Comparison of ENCODE assay signal across 12 cellular contexts in the genomic region with DNA sequence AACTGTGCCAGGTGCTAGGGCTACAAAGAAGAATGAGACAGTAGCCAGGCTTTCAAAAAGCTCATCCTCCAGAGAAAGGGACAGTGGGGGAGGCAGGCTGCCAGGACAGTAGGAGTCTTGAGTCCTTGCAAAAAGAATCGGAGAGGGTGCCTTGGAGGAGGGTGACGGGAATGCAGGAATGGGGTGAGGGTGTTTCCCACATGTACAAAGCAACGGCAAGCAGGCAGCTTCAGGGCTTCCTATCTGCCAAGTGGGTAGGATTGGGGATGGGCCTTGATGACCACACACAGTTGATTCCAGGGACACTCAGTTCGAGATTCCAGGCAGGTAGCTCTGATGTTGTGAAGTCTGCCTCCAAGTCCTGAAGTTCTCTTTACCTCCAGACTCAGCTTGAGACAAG. TPM values are rescaled to one million over a fixed set of nuclear protein-coding genes. Genes with fewer than 3 reads are reported as not detected.
DNase-seq lines count a peak whose midpoint lies in the region; ATAC-seq and TF ChIP-seq lines count a peak whose summit lies in the region.
"Had no signal": no experiment of that assay in that cellular context is flagged by ENCODE, and none has a peak within 500 bp of the region (broad histone marks: within the 10 kb centered on the region; RNA-seq: fewer than 3 reads in every experiment).

No MANE protein-coding gene starts in this region.

- peak in 1 of 5 donors; percentile 6 for DNase-seq in CD8-positive, alpha-beta memory T cell
- no peak for DNase-seq in activated T-helper 2 cell treated with anti-CD3 and anti-CD28 coated beads, Interferon-gamma antibody, Interleukin-2, Interleukin-4, amounts not matched to agents 10 μg/mL and 5 μg/mL and 100 μg/mL, durations not matched to agents 14 hours and 24 hours and 36 hours (ENCODE audit: low spot score)
- DNase-seq in natural killer cell treated with Interleukin-12 subunit alpha and Interleukin-12 subunit beta and Interleukin-15 and Interleukin-18, amount 100 ng/mL, for 72 hours (ENCODE audit: low spot score) = no peak
- DNase-seq in NCI-H128 (lab: John Stamatoyannopoulos, UW; ENCODE audit: unreplicated experiment) = no peak
- DNase-seq in retina = no peak
- no peak for DNase-seq in aorta
- DNase-seq: colonic mucosa, foreskin melanocyte, NCI-H1417 treated with DMSO at 0.1 percent for 48 hours, upper lobe of left lung had no signal

- WGBS in aorta, 2 donors = 64 to 69% methylated on average over 4 of the region's 4 CpGs

- H3K79me2 ChIP-seq in KMS-11 (ENCODE audit: insufficient read depth, low read depth) = no peaks in the 10 kb centered on the region

- H3K36me3 Mint-ChIP-seq in CD8-positive, alpha-beta memory T cell = no peaks in the 10 kb centered on the region
- no peaks in the 10 kb centered on the region for H3K36me3 Mint-ChIP-seq in activated T-helper 2 cell treated with anti-CD3 and anti-CD28 coated beads, Interferon-gamma antibody, Interleukin-2, Interleukin-4, amounts not matched to agents 10 μg/mL and 5 μg/mL and 100 μg/mL, durations not matched to agents 14 hours and 24 hours and 36 hours (ENCODE audit: low read depth)
- no peaks in the 10 kb centered on the region for H3K36me3 Mint-ChIP-seq in natural killer cell treated with Interleukin-12 subunit alpha and Interleukin-12 subunit beta and Interleukin-15 and Interleukin-18, amount 100 ng/mL, for 72 hours

- H3K36me3 ChIP-seq in CD8-positive, alpha-beta memory T cell (ENCODE audit: insufficient read depth, low read length) = no peaks in the 10 kb centered on the region
- H3K36me3 ChIP-seq in KMS-11 (ENCODE audit: insufficient read depth) = no peaks in the 10 kb centered on the region
- no peaks in the 10 kb centered on the region for H3K36me3 ChIP-seq in aorta (ENCODE audit: control insufficient read depth in 1 of 2, insufficient read depth in 2 of 2, low read length in 1 of 2)
- H3K36me3 ChIP-seq: colonic mucosa, upper lobe of left lung had no signal

- H3K27ac ChIP-seq in CD8-positive, alpha-beta memory T cell (ENCODE audit: low read depth, low read length) = no peak overlapping the region
- peak overlapping the region; percentile 23; the same call in 1 of the 2 replicates for H3K27ac ChIP-seq in KMS-11
- H3K27ac ChIP-seq in aorta (ENCODE audit: low read depth in 1 of 2, low read length in 2 of 2) = no peak overlapping the region
- H3K27ac ChIP-seq: colonic mucosa, upper lobe of left lung had no signal

- H3K4me3 ChIP-seq in CD8-positive, alpha-beta memory T cell (ENCODE audit: low read length) = peak overlapping the region; percentile 78
- H3K4me3 ChIP-seq in KMS-11 (IDR thresholded peaks at IDR 0.05; ENCODE audit: insufficient read depth, low read depth, low read length) (peak overlapping the region; percentile 42), aorta (ENCODE audit: low read length in 2 of 2) (no peak overlapping the region)

- H3K4me1 Mint-ChIP-seq in CD8-positive, alpha-beta memory T cell = peaks cover 14 to 20% (median 16%) of the 10 kb centered on the region in 3 donors
- H3K4me1 Mint-ChIP-seq in activated T-helper 2 cell treated with anti-CD3 and anti-CD28 coated beads, Interferon-gamma antibody, Interleukin-2, Interleukin-4, amounts not matched to agents 10 μg/mL and 5 μg/mL and 100 μg/mL, durations not matched to agents 14 hours and 24 hours and 36 hours (ENCODE audit: low read depth) = peaks cover 24% of the 10 kb centered on the region
- H3K4me1 Mint-ChIP-seq in natural killer cell treated with Interleukin-12 subunit alpha and Interleukin-12 subunit beta and Interleukin-15 and Interleukin-18, amount 100 ng/mL, for 72 hours (ENCODE audit: low read depth in 2 of 2) = peaks cover 9 to 20% of the 10 kb centered on the region in 2 donors

- no peaks in the 10 kb centered on the region for H3K9me3 Mint-ChIP-seq in CD8-positive, alpha-beta memory T cell
- no peaks in the 10 kb centered on the region for H3K9me3 Mint-ChIP-seq in activated T-helper 2 cell treated with anti-CD3 and anti-CD28 coated beads, Interferon-gamma antibody, Interleukin-2, Interleukin-4, amounts not matched to agents 10 μg/mL and 5 μg/mL and 100 μg/mL, durations not matched to agents 14 hours and 24 hours and 36 hours
- no peaks in the 10 kb centered on the region for H3K9me3 Mint-ChIP-seq in natural killer cell treated with Interleukin-12 subunit alpha and Interleukin-12 subunit beta and Interleukin-15 and Interleukin-18, amount 100 ng/mL, for 72 hours

- POLR2A ChIA-PET in CD8-positive, alpha-beta memory T cell (lab: Charles Lee) = no interaction called here

- CTCF ChIA-PET in CD8-positive, alpha-beta memory T cell (lab: Charles Lee) = interaction anchor here (0.9 to 3.7 kb wide), 14 partner anchors 8 to 1253 kb away, joined by 3 to 40 read pairs (median 5); a partner anchor contains a TSS

- H3K4me2 ChIP-seq in KMS-11 = peak overlapping the region; percentile 96

- H3K27me3 ChIP-seq in CD8-positive, alpha-beta memory T cell (ENCODE audit: insufficient read depth, low read length, poor library complexity, severe bottlenecking) = peaks cover 6% of the 10 kb centered on the region
- H3K27me3 ChIP-seq in KMS-11 (ENCODE audit: insufficient read depth, low read depth) = no peaks in the 10 kb centered on the region
- H3K27me3 ChIP-seq in aorta (ENCODE audit: control insufficient read depth in 1 of 2, insufficient read depth in 2 of 2, low read length in 1 of 2) = no peaks in the 10 kb centered on the region
- H3K27me3 ChIP-seq: colonic mucosa, upper lobe of left lung had no signal

- no peak for ATAC-seq in natural killer cell treated with Interleukin-12 subunit alpha and Interleukin-12 subunit beta and Interleukin-15 and Interleukin-18, amount 100 ng/mL, for 72 hours
- ATAC-seq in aorta (ENCODE audit: low FRiP score) = no peak
- no peak for ATAC-seq in GM19397 (IDR thresholded peaks at IDR 0.05; ENCODE audit: unreplicated experiment)

- intact Hi-C loops in activated T-helper 2 cell treated with anti-CD3 and anti-CD28 coated beads, Interferon-gamma antibody, Interleukin-2, Interleukin-4, amounts not matched to agents 10 μg/mL and 5 μg/mL and 100 μg/mL, durations not matched to agents 14 hours and 24 hours and 36 hours (cut with micrococcal nuclease) = no loop called here
- intact Hi-C loops in aorta (cut with DNase I) = loop anchor here in 1 of 2 donors (5.0 kb wide), 1 partner anchor 187 kb away; a partner anchor contains a TSS

- H3K9ac ChIP-seq in KMS-11 = peak overlapping the region; percentile 24; the same call in 1 of the 2 replicates

- peak overlapping the region in 7 of 8 donors; percentile 21 to 96 (median 92) for H3K27ac Mint-ChIP-seq in CD8-positive, alpha-beta memory T cell
- H3K27ac Mint-ChIP-seq in activated T-helper 2 cell treated with anti-CD3 and anti-CD28 coated beads, Interferon-gamma antibody, Interleukin-2, Interleukin-4, amounts not matched to agents 10 μg/mL and 5 μg/mL and 100 μg/mL, durations not matched to agents 14 hours and 24 hours and 36 hours = peak overlapping the region; percentile 69
- H3K27ac Mint-ChIP-seq in natural killer cell treated with Interleukin-12 subunit alpha and Interleukin-12 subunit beta and Interleukin-15 and Interleukin-18, amount 100 ng/mL, for 72 hours = no peak overlapping the region

- H3K4me1 ChIP-seq in CD8-positive, alpha-beta memory T cell (ENCODE audit: insufficient read depth, low read length) = peaks cover 15% of the 10 kb centered on the region
- H3K4me1 ChIP-seq in KMS-11 (ENCODE audit: low read depth, poor library complexity, severe bottlenecking) (peaks cover 46% of the 10 kb centered on the region), aorta (ENCODE audit: control insufficient read depth in 1 of 2, insufficient read depth in 2 of 2, low read length in 2 of 2) (no peaks in the 10 kb centered on the region)

- no peak for TF ChIP-seq CTCF in KMS-11 (conservative IDR thresholded peaks at IDR 0.05; ENCODE audit: low read depth, low read length)

- peak overlapping the region; percentile 81 to 96 (median 92) for H3K4me3 Mint-ChIP-seq in CD8-positive, alpha-beta memory T cell
- peak overlapping the region; percentile 89 for H3K4me3 Mint-ChIP-seq in activated T-helper 2 cell treated with anti-CD3 and anti-CD28 coated beads, Interferon-gamma antibody, Interleukin-2, Interleukin-4, amounts not matched to agents 10 μg/mL and 5 μg/mL and 100 μg/mL, durations not matched to agents 14 hours and 24 hours and 36 hours (ENCODE audit: low read depth)
- H3K4me3 Mint-ChIP-seq in natural killer cell treated with Interleukin-12 subunit alpha and Interleukin-12 subunit beta and Interleukin-15 and Interleukin-18, amount 100 ng/mL, for 72 hours = peak overlapping the region; percentile 83

- H3K9me3 ChIP-seq in CD8-positive, alpha-beta memory T cell (ENCODE audit: low read length) = no peaks in the 10 kb centered on the region
- H3K9me3 ChIP-seq in aorta (ENCODE audit: control insufficient read depth, low read length) = no peaks in the 10 kb centered on the region
- H3K9me3 ChIP-seq: colonic mucosa, upper lobe of left lung had no signal

- H4K20me1 ChIP-seq in KMS-11 (ENCODE audit: insufficient read depth) = no peaks in the 10 kb centered on the region

- H3K27me3 Mint-ChIP-seq in CD8-positive, alpha-beta memory T cell = peaks cover 3 to 5% of the 10 kb centered on the region in 2 donors
- H3K27me3 Mint-ChIP-seq in activated T-helper 2 cell treated with anti-CD3 and anti-CD28 coated beads, Interferon-gamma antibody, Interleukin-2, Interleukin-4, amounts not matched to agents 10 μg/mL and 5 μg/mL and 100 μg/mL, durations not matched to agents 14 hours and 24 hours and 36 hours (ENCODE audit: low read depth) = no peaks in the 10 kb centered on the region
- peaks cover 47 to 57% of the 10 kb centered on the region in 2 donors for H3K27me3 Mint-ChIP-seq in natural killer cell treated with Interleukin-12 subunit alpha and Interleukin-12 subunit beta and Interleukin-15 and Interleukin-18, amount 100 ng/mL, for 72 hours

- peak overlapping the region; percentile 92 for H2AFZ ChIP-seq in KMS-11 (ENCODE audit: low read depth)

RNA-seq across cellular contexts. Expression of a gene that starts 54.4 kb away (rescaled TPM):
- 1 to 10 TPM; 3.2 to 4.6 TPM for total RNA-seq in CD8-positive, alpha-beta memory T cell
- polyA plus RNA-seq in CD8-positive, alpha-beta memory T cell = 2.5 TPM
- total RNA-seq in activated T-helper 2 cell treated with anti-CD3 and anti-CD28 coated beads, Interferon-gamma antibody, Interleukin-2, Interleukin-4, amounts not matched to agents 10 μg/mL and 5 μg/mL and 100 μg/mL, durations not matched to agents 14 hours and 24 hours and 36 hours = 3.7 and 4.2 TPM in 2 replicates
- 1 to 10 TPM; 1.9 to 4.7 TPM for total RNA-seq in natural killer cell treated with Interleukin-12 subunit alpha and Interleukin-12 subunit beta and Interleukin-15 and Interleukin-18, amount 100 ng/mL, for 72 hours
- 1 to 10 TPM; 3.3 to 5.0 TPM for total RNA-seq in aorta
- polyA plus RNA-seq in aorta = 1 to 10 TPM; 1.3 to 3.8 TPM

RNA-seq across cellular contexts. Expression of a gene that starts 54.6 kb away (rescaled TPM):
- total RNA-seq in CD8-positive, alpha-beta memory T cell = 10 to 100 TPM; 26.7 to 30.5 TPM
- polyA plus RNA-seq in CD8-positive, alpha-beta memory T cell = 4.9 TPM
- total RNA-seq in activated T-helper 2 cell treated with anti-CD3 and anti-CD28 coated beads, Interferon-gamma antibody, Interleukin-2, Interleukin-4, amounts not matched to agents 10 μg/mL and 5 μg/mL and 100 μg/mL, durations not matched to agents 14 hours and 24 hours and 36 hours = 26.5 and 28.9 TPM in 2 replicates
- 10 to 100 TPM; 21.3 to 39.4 TPM for total RNA-seq in natural killer cell treated with Interleukin-12 subunit alpha and Interleukin-12 subunit beta and Interleukin-15 and Interleukin-18, amount 100 ng/mL, for 72 hours
- total RNA-seq in aorta = 10 to 100 TPM in 1 of 2 donors, 1 to 10 TPM in 1; 9.9 to 17.1 TPM
- polyA plus RNA-seq in aorta = 1 to 10 TPM in 1 of 2 donors, under 1 TPM in 1; 0.88 to 3.6 TPM

Comparison
In these comparisons a context has a peak if more than half of its experiments do, and no peak if none do; other contexts are left out.
1. H3K4me3 ChIP-seq: peak in CD8-positive, alpha-beta memory T cell (single experiment) and KMS-11 (single experiment); none in aorta (0 of 2).
2. H3K27ac Mint-ChIP-seq: peak in CD8-positive, alpha-beta memory T cell (7 of 8) and activated T-helper 2 cell treated with anti-CD3 and anti-CD28 coated beads, Interferon-gamma antibody, Interleukin-2, Interleukin-4, amounts not matched to agents 10 μg/mL and 5 μg/mL and 100 μg/mL, durations not matched to agents 14 hours and 24 hours and 36 hours (single experiment); none in natural killer cell treated with Interleukin-12 subunit alpha and Interleukin-12 subunit beta and Interleukin-15 and Interleukin-18, amount 100 ng/mL, for 72 hours (0 of 2).
3. Peak in every context shown above with its lines, with median percentiles within 50 percentile points of each other: H3K4me3 Mint-ChIP-seq.